Comparison of ENCODE assay signal across 25 cellular contexts in genomic region chr16:76311260-76311659, GRCh38. TPM values are rescaled to one million over a fixed set of nuclear protein-coding genes. Genes with fewer than 3 reads are reported as not detected.
DNase-seq lines count a peak whose midpoint lies in the region; ATAC-seq, FAIRE-seq and TF ChIP-seq lines count a peak whose summit lies in the region.
"Had no signal": no experiment of that assay in that cellular context is flagged by ENCODE, and none has a peak within 500 bp of the region (broad histone marks: within the 10 kb centered on the region; RNA-seq: fewer than 3 reads in every experiment).

No MANE protein-coding gene starts in this region.

- H3K27me3 ChIP-seq in HepG2 (ENCODE audit: control insufficient read depth in 1 of 2, insufficient read depth in 2 of 2, low read length in 2 of 2), result no peaks in the 10 kb centered on the region
- no peaks in the 10 kb centered on the region for H3K27me3 ChIP-seq in right lobe of liver
- H3K27me3 ChIP-seq in tibial nerve, result no peaks in the 10 kb centered on the region
- H3K27me3 ChIP-seq: BE2C; BLaER1 treated with 17β-estradiol and CSF1 and Interleukin-3, amounts not matched to agents 10 nM and 100 nM had no signal

- in situ Hi-C loops in HepG2 (cut with HindIII; ENCODE audit: extremely low pct_ligation_motif_present, low pct_unique_long_range_greater_than_20kb), result no loop called here

- no peak overlapping the region for H2AFZ ChIP-seq in HepG2 (ENCODE audit: low read length)
- 0 out of 2 replicates have a peak overlapping the region, but pooled peaks have one; percentile 3 for H2AFZ ChIP-seq in OCI-LY7 (ENCODE audit: low read length)
- H2AFZ ChIP-seq: GM23248 had no signal

- TF ChIP-seq CTCF in HepG2 (CRISPR knock-in tag; IDR thresholded peaks at IDR 0.05) (no peak), right lobe of liver (IDR thresholded peaks at IDR 0.05) (no peak), OCI-LY7 (conservative IDR thresholded peaks at IDR 0.05; ENCODE audit: low read length) (no peak), tibial nerve (IDR thresholded peaks at IDR 0.05) (no peak)

- TF ChIP-seq POLR2A in HepG2 (IDR thresholded peaks at IDR 0.05; ENCODE audit: insufficient read depth in 1 of 2, low read depth in 2 of 2, low read length in 2 of 2), result no peak
- no peak for TF ChIP-seq POLR2A in right lobe of liver (IDR thresholded peaks at IDR 0.05)
- TF ChIP-seq POLR2A in tibial nerve (IDR thresholded peaks at IDR 0.05), result no peak

- DNase-seq in HepG2 (ENCODE audit: low spot score) (no peak), right lobe of liver (no peak), OCI-LY7 (ENCODE audit: low spot score) (no peak), frontal cortex (ENCODE audit: low spot score in 2 of 2) (no peak), NCI-H510A treated with DMSO at 0.1 percent for 48 hours (lab: John Stamatoyannopoulos, UW) (no peak), tibial nerve (ENCODE audit: low spot score in 2 of 2) (no peak)
- DNase-seq: ACHN; AML-193; BE2C; CD4-positive, alpha-beta T cell; CD8-positive, alpha-beta memory T cell; DMS 273 treated with DMSO at 0.1 percent for 48 hours; DMS79; EL; GDM1; GM23248; HFFc6 had no signal

- H3K79me2 ChIP-seq in HepG2 (ENCODE audit: insufficient read depth, low read length) (no peaks in the 10 kb centered on the region), OCI-LY7 (ENCODE audit: insufficient read depth, low read depth, low read length) (no peaks in the 10 kb centered on the region)

- ATAC-seq in HepG2 (no peak), right lobe of liver (no peak)
- ATAC-seq: GM12878 had no signal

- H3K4me3 ChIP-seq in HepG2 (replicated peaks in 1 of 3; ENCODE audit: insufficient read depth in 1 of 3, low read depth in 2 of 3, low read length in 3 of 3), result no peak overlapping the region
- no peak overlapping the region for H3K4me3 ChIP-seq in right lobe of liver
- no peak overlapping the region for H3K4me3 ChIP-seq in OCI-LY7 (ENCODE audit: low read depth, low read length, poor library complexity, severe bottlenecking)
- no peak overlapping the region for H3K4me3 ChIP-seq in tibial nerve
- H3K4me3 ChIP-seq: BLaER1 treated with 17β-estradiol and CSF1 and Interleukin-3, amounts not matched to agents 10 nM and 100 nM; GM12878; GM23248; HAP-1 had no signal

- no peaks in the 10 kb centered on the region for H3K9me2 ChIP-seq in OCI-LY7 (ENCODE audit: insufficient read depth, low read length)

- 12% methylated on average over 2 of the region's 2 CpGs for WGBS in HepG2 (ENCODE audit: low lambda C conversion rate)
- WGBS in right lobe of liver (ENCODE audit: insufficient coverage, low coverage, low lambda C conversion rate, missing lambda C conversion rate), result 47% methylated on average over 2 of the region's 2 CpGs
- 84 to 86% methylated on average over 2 of the region's 2 CpGs for WGBS in tibial nerve, 2 donors

- H3K27ac ChIP-seq in HepG2 (ENCODE audit: extremely low read length, insufficient read depth, low read length), result no peak overlapping the region
- no peak overlapping the region for H3K27ac ChIP-seq in right lobe of liver
- no peak overlapping the region for H3K27ac ChIP-seq in OCI-LY7 (ENCODE audit: low read depth, low read length, poor library complexity, severe bottlenecking)
- H3K27ac ChIP-seq in tibial nerve, result no peak overlapping the region
- H3K27ac ChIP-seq: 22Rv1; BLaER1 treated with 17β-estradiol and CSF1 and Interleukin-3, amounts not matched to agents 10 nM and 100 nM; GM23248 had no signal

- H3K9me3 ChIP-seq in HepG2 (ENCODE audit: low read length) (no peaks in the 10 kb centered on the region), right lobe of liver (no peaks in the 10 kb centered on the region), OCI-LY7 (ENCODE audit: low read length) (peaks cover 12% of the 10 kb centered on the region; the same call in 1 of the 2 replicates), tibial nerve (no peaks in the 10 kb centered on the region)
- H3K9me3 ChIP-seq: BE2C, HAP-1 had no signal

- H3K4me2 ChIP-seq in HepG2 (ENCODE audit: low read depth, low read length) (no peak overlapping the region), OCI-LY7 (ENCODE audit: low read length) (no peak overlapping the region)
- H3K4me2 ChIP-seq: BLaER1 treated with 17β-estradiol and CSF1 and Interleukin-3, amounts not matched to agents 10 nM and 100 nM had no signal

- FAIRE-seq in HepG2 (lab: Jason Lieb, UNC) (no peak), frontal cortex (lab: Jason Lieb, UNC) (peak; percentile 36)
- FAIRE-seq: D721Med, GM12878, GM19239, H54 had no signal

- CTCF ChIA-PET in HepG2 (lab: Yijun Ruan, JAX; ENCODE audit: low intra/inter-chr PET ratio, low total read pairs) (no interaction called here), OCI-LY7 (lab: Charles Lee; ENCODE audit: unreplicated experiment) (no interaction called here)

- H4K20me1 ChIP-seq in HepG2 (ENCODE audit: insufficient read depth, low read length) (no peaks in the 10 kb centered on the region), OCI-LY7 (ENCODE audit: insufficient read depth, low read length) (no peaks in the 10 kb centered on the region)
- H4K20me1 ChIP-seq: BLaER1 treated with 17β-estradiol and CSF1 and Interleukin-3, amounts not matched to agents 10 nM and 100 nM had no signal

- TF ChIP-seq EP300 in HepG2 (IDR thresholded peaks at IDR 0.05; ENCODE audit: low read depth in 2 of 2, low read length in 2 of 2) (no peak), HepG2 (CRISPR knock-in tag; IDR thresholded peaks at IDR 0.05; ENCODE audit: borderline replicate concordance) (no peak), tibial nerve (IDR thresholded peaks at IDR 0.05) (no peak)

- intact Hi-C loops in HepG2 (cut with micrococcal nuclease; ENCODE audit: unreplicated experiment) (no loop called here), right lobe of liver (cut with DNase I) (no loop called here), OCI-LY7 (cut with micrococcal nuclease; ENCODE audit: unreplicated experiment) (no loop called here)

- POLR2A ChIA-PET in HepG2 (lab: Yijun Ruan, JAX) (no interaction called here), OCI-LY7 (lab: Charles Lee) (no interaction called here)

- H3K9ac ChIP-seq in HepG2 (ENCODE audit: insufficient read depth, low read depth, low read length), result no peak overlapping the region
- H3K9ac ChIP-seq: BLaER1 treated with 17β-estradiol and CSF1 and Interleukin-3, amounts not matched to agents 10 nM and 100 nM; GM23248 had no signal

- no peaks in the 10 kb centered on the region for H3K36me3 ChIP-seq in HepG2 (replicated peaks in 1 of 2; ENCODE audit: control insufficient read depth in 1 of 2, insufficient read depth in 2 of 2, low read length in 2 of 2)
- no peaks in the 10 kb centered on the region for H3K36me3 ChIP-seq in right lobe of liver
- no peaks in the 10 kb centered on the region for H3K36me3 ChIP-seq in OCI-LY7 (ENCODE audit: insufficient read depth, low read length)
- H3K36me3 ChIP-seq in tibial nerve, result no peaks in the 10 kb centered on the region
- H3K36me3 ChIP-seq: BE2C; BLaER1 treated with 17β-estradiol and CSF1 and Interleukin-3, amounts not matched to agents 10 nM and 100 nM; HAP-1 had no signal

- TF ChIP-seq RAD21 in HepG2 (CRISPR knock-in tag; IDR thresholded peaks at IDR 0.05), result no peak

- no peaks in the 10 kb centered on the region for H3K4me1 ChIP-seq in HepG2 (ENCODE audit: insufficient read depth, low read length)
- H3K4me1 ChIP-seq in right lobe of liver, result no peaks in the 10 kb centered on the region
- peaks cover 21% of the 10 kb centered on the region for H3K4me1 ChIP-seq in OCI-LY7 (ENCODE audit: insufficient read depth, low read length, poor library complexity, severe bottlenecking)
- H3K4me1 ChIP-seq in tibial nerve, result no peaks in the 10 kb centered on the region
- H3K4me1 ChIP-seq: BLaER1 treated with 17β-estradiol and CSF1 and Interleukin-3, amounts not matched to agents 10 nM and 100 nM; HAP-1 had no signal

- BruUV-seq in HepG2 (replicated peaks; lab: Mats Ljungman, UMichigan) (no TSS peak), OCI-LY7 (replicated peaks; lab: Mats Ljungman, UMichigan) (no TSS peak)

TF ChIP-seq in HepG2, 621 proteins besides CTCF, POLR2A, EP300 and RAD21 (continues in another document):
- no peak for TF ChIP-seq ZNF441 (CRISPR knock-in tag; IDR thresholded peaks at IDR 0.05; ENCODE audit: borderline replicate concordance)
- peak; percentile 53 to 68; a peak in 3 of 4 replicates for TF ChIP-seq MAFK (conservative IDR thresholded peaks at IDR 0.05 in 1 of 2, IDR thresholded peaks at IDR 0.05 in 1 of 2; ENCODE audit: low read length in 2 of 2)

RNA-seq across cellular contexts. Expression of gene CNTNAP4, which starts 34.1 kb away (rescaled TPM):
- not detected in 2 replicates for total RNA-seq in HepG2 (2016; rRNA removed; fragmentation: Illumina TruSeq; extraction: Trizol)
- total RNA-seq in HepG2 (2016; cell fraction: cytosol; rRNA removed; fragmentation: Illumina TruSeq; extraction: Trizol; ENCODE audit: low read depth), result not detected in 2 replicates
- not detected in 2 replicates for total RNA-seq in HepG2 (2016; cell fraction: insoluble cytoplasmic fraction; rRNA removed; fragmentation: Illumina TruSeq; extraction: Trizol)
- total RNA-seq in HepG2 (2016; cell fraction: membrane; rRNA removed; fragmentation: Illumina TruSeq; extraction: Trizol), result not detected in 2 replicates
- total RNA-seq in HepG2 (2016; cell fraction: nucleus; rRNA removed; fragmentation: Illumina TruSeq; extraction: Trizol), result not detected in 2 replicates
- not detected in 2 replicates for polyA plus RNA-seq in HepG2 (2011; rRNA removed)
- not detected in 2 replicates for polyA plus RNA-seq in HepG2 (2011; cell fraction: cytosol; rRNA removed)
- not detected in 2 replicates for polyA plus RNA-seq in HepG2 (2011; cell fraction: nucleus; rRNA removed)
- polyA plus RNA-seq in HepG2 (2012), result not detected in 2 replicates
- not detected in 2 replicates for polyA plus RNA-seq in HepG2 (2016; cell fraction: cytosol; fragmentation: Illumina TruSeq; extraction: Trizol; ENCODE audit: low read depth)
- polyA plus RNA-seq in HepG2 (2016; cell fraction: insoluble cytoplasmic fraction; fragmentation: Illumina TruSeq; extraction: Trizol; ENCODE audit: low read depth), result not detected in 2 replicates
- polyA plus RNA-seq in HepG2 (2016; cell fraction: membrane; fragmentation: Illumina TruSeq; extraction: Trizol; ENCODE audit: low read depth), result not detected in 2 replicates
- not detected in 2 replicates for polyA plus RNA-seq in HepG2 (2016; cell fraction: nucleus; fragmentation: Illumina TruSeq; extraction: Trizol; ENCODE audit: insufficient read depth, low read depth)
- polyA minus RNA-seq in HepG2 (2011; rRNA and poly(A)+ RNA removed; ENCODE audit: low replicate concordance), result not detected in 2 replicates
- not detected in 2 replicates for polyA minus RNA-seq in HepG2 (2011; cell fraction: cytosol; rRNA and poly(A)+ RNA removed)
- not detected in 2 replicates for polyA minus RNA-seq in HepG2 (2011; cell fraction: nucleus; rRNA and poly(A)+ RNA removed)
- total RNA-seq in right lobe of liver, result not detected
- total RNA-seq in OCI-LY7 (2014; rRNA removed; shearing (Covaris generic)), result not detected in 2 replicates
- total RNA-seq in OCI-LY7 (2022), result not detected in 2 replicates
- 32.6 TPM for total RNA-seq in frontal cortex
- total RNA-seq in tibial nerve, result under 1 TPM in 2 of 4 donors, not detected in 2; 0.22 to 0.30 TPM
- total RNA-seq: CD4-positive, alpha-beta T cell; CD8-positive, alpha-beta memory T cell; GM23248; HFFc6 had no signal
- polyA plus RNA-seq: CD14-positive monocyte; CD8-positive, alpha-beta memory T cell; GM23248 had no signal

Comparison
In these comparisons a context has a peak if more than half of its experiments do, and no peak if none do; other contexts are left out.
1. RNA of gene CNTNAP4, which starts 34.1 kb away (total RNA-seq): 32.6 TPM in frontal cortex (single experiment); 0.22 to 0.30 TPM in tibial nerve, not detected in HepG2, not detected in right lobe of liver and not detected in OCI-LY7; every median in the first group is over 10 times any median in the second.